In the genomic region with DNA sequence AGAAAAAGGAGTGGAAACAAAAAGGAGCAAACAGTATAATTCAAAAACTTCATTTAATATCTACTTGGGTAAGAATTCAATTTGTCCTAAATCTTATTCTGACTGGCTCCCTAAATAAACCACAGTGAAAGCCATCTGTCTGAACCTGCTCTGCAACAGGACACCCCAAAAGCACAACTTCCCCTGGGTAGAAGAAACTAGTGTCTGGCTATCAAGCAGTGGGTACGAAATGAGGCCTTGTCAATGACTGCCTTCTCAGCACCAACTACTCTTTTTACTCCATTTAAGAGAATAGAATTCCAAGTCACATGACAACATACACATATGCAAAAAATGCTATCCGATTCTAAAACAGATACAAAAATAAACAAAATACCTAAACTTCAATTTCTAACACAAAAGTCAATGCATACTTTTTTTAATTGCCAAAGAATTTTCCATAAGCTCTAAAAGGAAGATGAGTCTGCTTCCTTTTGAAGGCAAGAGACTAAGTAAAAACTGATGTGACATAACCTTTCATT, we compare ENCODE assay signal across 9 cellular contexts.
A peak's percentile ranks its signal among the peaks of the same experiment; 100 is the strongest.
DNase-seq lines count a peak whose midpoint lies in the region; ATAC-seq, FAIRE-seq and TF ChIP-seq lines count a peak whose summit lies in the region.
"Had no signal": no experiment of that assay in that cellular context is flagged by ENCODE, and none has a peak within 500 bp of the region (broad histone marks: within the 10 kb centered on the region; RNA-seq: fewer than 3 reads in every experiment).

No MANE protein-coding gene starts in this region.

- intact Hi-C loops in right cardiac atrium (cut with DNase I) = loop anchor here in 3 of 4 donors (10.0 kb wide), 3 partner anchors 100 to 150 kb away; no protein-coding TSS in a partner anchor

- H3K4me1 Mint-ChIP-seq in T-helper 2 cell treated with Interferon-gamma antibody and Interleukin-4, amounts not matched to agents 5 μg/mL and 100 μg/mL, for 36 hours (ENCODE audit: low read depth) = peaks cover 47% of the 10 kb centered on the region
- H3K4me1 Mint-ChIP-seq in stimulated activated memory B cell treated with anti-CD40 and anti-IgM and Interleukin-4, amounts not matched to agents 10 μg/mL and 1 μg/mL and 100 μg/mL, for 72 hours = peaks cover 30% of the 10 kb centered on the region

- WGBS in right cardiac atrium = 29% methylated on average over 2 of the region's 2 CpGs

- DNase-seq in GM19239 (ENCODE audit: insufficient read length, low spot score) (no peak), right cardiac atrium (no peak), NOMO-1 treated with DMSO at 0.1 percent for 48 hours (lab: John Stamatoyannopoulos, UW; ENCODE audit: unreplicated experiment) (no peak)
- no peak for DNase-seq in T-helper 2 cell treated with Interferon-gamma antibody and Interleukin-4, amounts not matched to agents 5 μg/mL and 100 μg/mL, for 36 hours (ENCODE audit: low spot score)
- DNase-seq: amniotic stem cell, NCI-H187 had no signal

- peaks cover 10% of the 10 kb centered on the region for H3K4me1 ChIP-seq in right cardiac atrium (ENCODE audit: control insufficient read depth, insufficient read depth, low read length)
- peaks cover 3 to 50% (median 46%) of the 10 kb centered on the region in 5 donors for H3K4me1 ChIP-seq in subcutaneous abdominal adipose tissue (ENCODE audit: control insufficient read depth in 5 of 5, insufficient read depth in 5 of 5, low read length in 5 of 5)

- H3K9ac ChIP-seq in subcutaneous abdominal adipose tissue (ENCODE audit: low read length in 5 of 5) = peak overlapping the region in 4 of 5 donors; percentile 38 to 77 (median 67)

- peak overlapping the region; percentile 67 for H3K4me3 ChIP-seq in right cardiac atrium (ENCODE audit: low read length)
- H3K4me3 ChIP-seq in subcutaneous abdominal adipose tissue (ENCODE audit: low read depth in 1 of 5, low read length in 5 of 5) = peak overlapping the region; percentile 66 to 85 (median 71)

- TF ChIP-seq CTCF in VCaP (conservative IDR thresholded peaks at IDR 0.05) = no peak

- peak overlapping the region; percentile 80 for H3K27ac ChIP-seq in VCaP
- H3K27ac ChIP-seq in right cardiac atrium (ENCODE audit: low read length) = no peak overlapping the region
- H3K27ac ChIP-seq in subcutaneous abdominal adipose tissue (ENCODE audit: low read depth, low read length) = peak overlapping the region; percentile 84

- H3K27me3 ChIP-seq in right cardiac atrium (ENCODE audit: control insufficient read depth, insufficient read depth) = no peaks in the 10 kb centered on the region
- H3K27me3 ChIP-seq in subcutaneous abdominal adipose tissue (ENCODE audit: control insufficient read depth in 5 of 5, insufficient read depth in 4 of 5, low read length in 5 of 5) = no peaks in the 10 kb centered on the region

- no peaks in the 10 kb centered on the region for H3K27me3 Mint-ChIP-seq in T-helper 2 cell treated with Interferon-gamma antibody and Interleukin-4, amounts not matched to agents 5 μg/mL and 100 μg/mL, for 36 hours (ENCODE audit: low read depth)
- no peaks in the 10 kb centered on the region for H3K27me3 Mint-ChIP-seq in stimulated activated memory B cell treated with anti-CD40 and anti-IgM and Interleukin-4, amounts not matched to agents 10 μg/mL and 1 μg/mL and 100 μg/mL, for 72 hours

- no peak overlapping the region for H3K4me3 Mint-ChIP-seq in T-helper 2 cell treated with Interferon-gamma antibody and Interleukin-4, amounts not matched to agents 5 μg/mL and 100 μg/mL, for 36 hours
- H3K4me3 Mint-ChIP-seq in stimulated activated memory B cell treated with anti-CD40 and anti-IgM and Interleukin-4, amounts not matched to agents 10 μg/mL and 1 μg/mL and 100 μg/mL, for 72 hours = no peak overlapping the region

- no peaks in the 10 kb centered on the region for H3K9me3 ChIP-seq in right cardiac atrium (ENCODE audit: control insufficient read depth, low read length)
- H3K9me3 ChIP-seq in subcutaneous abdominal adipose tissue (ENCODE audit: control insufficient read depth in 5 of 5, low read length in 5 of 5) = no peaks in the 10 kb centered on the region

- H3K36me3 ChIP-seq in subcutaneous abdominal adipose tissue (ENCODE audit: control insufficient read depth in 5 of 5, insufficient read depth in 5 of 5, low read length in 5 of 5) = peaks cover 0 to 2% (median 0%) of the 10 kb centered on the region in 5 donors

- H3K36me3 Mint-ChIP-seq in T-helper 2 cell treated with Interferon-gamma antibody and Interleukin-4, amounts not matched to agents 5 μg/mL and 100 μg/mL, for 36 hours (ENCODE audit: low read depth) = peaks cover 21% of the 10 kb centered on the region
- peaks cover 28% of the 10 kb centered on the region for H3K36me3 Mint-ChIP-seq in stimulated activated memory B cell treated with anti-CD40 and anti-IgM and Interleukin-4, amounts not matched to agents 10 μg/mL and 1 μg/mL and 100 μg/mL, for 72 hours

- ATAC-seq in right cardiac atrium = no peak
- no peak for ATAC-seq in stimulated activated memory B cell treated with anti-CD40 and anti-IgM and Interleukin-4, amounts not matched to agents 10 μg/mL and 1 μg/mL and 100 μg/mL, for 72 hours

- FAIRE-seq in GM19239 (lab: Jason Lieb, UNC) = peak; percentile 85

- H3K27ac Mint-ChIP-seq in T-helper 2 cell treated with Interferon-gamma antibody and Interleukin-4, amounts not matched to agents 5 μg/mL and 100 μg/mL, for 36 hours = no peak overlapping the region
- H3K27ac Mint-ChIP-seq in stimulated activated memory B cell treated with anti-CD40 and anti-IgM and Interleukin-4, amounts not matched to agents 10 μg/mL and 1 μg/mL and 100 μg/mL, for 72 hours = no peak overlapping the region

- H3K9me3 Mint-ChIP-seq in T-helper 2 cell treated with Interferon-gamma antibody and Interleukin-4, amounts not matched to agents 5 μg/mL and 100 μg/mL, for 36 hours = no peaks in the 10 kb centered on the region
- H3K9me3 Mint-ChIP-seq in stimulated activated memory B cell treated with anti-CD40 and anti-IgM and Interleukin-4, amounts not matched to agents 10 μg/mL and 1 μg/mL and 100 μg/mL, for 72 hours = no peaks in the 10 kb centered on the region
